ENCODE assay signal across 1 cellular context in genomic region chr20:15191082-15191723, GRCh38.
TF ChIP-seq lines count a peak whose summit lies in the region.

No MANE protein-coding gene starts in this region.

TF ChIP-seq in GM23338, 12 proteins besides CTCF, POLR2A, EP300 and RAD21 (continued from another document):
- TF ChIP-seq ZNF462 (CRISPR knock-in tag; IDR thresholded peaks at IDR 0.05) (no peak), ETS1 (IDR thresholded peaks at IDR 0.05) (no peak)
